8 cellular contexts compared by ENCODE assay signal in genomic region chr12:45991289-45992249, GRCh38. TPM values are rescaled to one million over a fixed set of nuclear protein-coding genes. Genes with fewer than 3 reads are reported as not detected.
DNase-seq lines count a peak whose midpoint lies in the region; TF ChIP-seq lines count a peak whose summit lies in the region.

No MANE protein-coding gene starts in this region.

- peak overlapping the region; percentile 91 for H3K4me3 ChIP-seq in OCI-LY1 (ENCODE audit: low read depth, low read length, poor library complexity, severe bottlenecking)
- H3K4me3 ChIP-seq in mucosa of rectum (ENCODE audit: low read length in 2 of 2) = peak overlapping the region; percentile 78 to 81

- H2AFZ ChIP-seq in OCI-LY1 (ENCODE audit: low read length) = peak overlapping the region; percentile 22

- TF ChIP-seq CTCF in C4-2B (conservative IDR thresholded peaks at IDR 0.05) (no peak), OCI-LY1 (IDR thresholded peaks at IDR 0.05; ENCODE audit: low read length) (no peak)

- H3K9me2 ChIP-seq in OCI-LY1 (ENCODE audit: low read depth, low read length) = no peaks in the 10 kb centered on the region

- H3K4me2 ChIP-seq in OCI-LY1 (ENCODE audit: low read length) = peak overlapping the region; percentile 71

- H3K36me3 ChIP-seq in OCI-LY1 (ENCODE audit: insufficient read depth, low read length) = peaks cover 7% of the 10 kb centered on the region; the same call in 1 of the 2 replicates
- H3K36me3 ChIP-seq in mucosa of rectum (ENCODE audit: control insufficient read depth in 2 of 2, insufficient read depth in 2 of 2, low read length in 2 of 2) = peaks cover 0 to 6% of the 10 kb centered on the region in 2 donors

- H3K4me1 ChIP-seq in OCI-LY1 (ENCODE audit: insufficient read depth, low read length, severe bottlenecking) = peaks cover 28% of the 10 kb centered on the region
- peaks cover 19 to 22% of the 10 kb centered on the region in 2 donors for H3K4me1 ChIP-seq in mucosa of rectum (ENCODE audit: control insufficient read depth in 2 of 2, insufficient read depth in 2 of 2, low read length in 2 of 2)

- no peaks in the 10 kb centered on the region for H4K20me1 ChIP-seq in OCI-LY1 (ENCODE audit: insufficient read depth, low read length)

- 0 out of 2 replicates have a peak, but pooled peaks cover 3% of the 10 kb centered on the region for H3F3A ChIP-seq in OCI-LY1 (ENCODE audit: insufficient read depth, low read length)

- H3K27ac ChIP-seq in C4-2B (peak overlapping the region; percentile 98), OCI-LY1 (ENCODE audit: low read depth, low read length, poor library complexity, severe bottlenecking) (peak overlapping the region; percentile 26), epithelial cell of prostate (peak overlapping the region; percentile 94), mucosa of rectum (ENCODE audit: low read depth in 2 of 2, low read length in 2 of 2) (peak overlapping the region; percentile 98 to 100)

- H3K9me3 ChIP-seq in OCI-LY1 (ENCODE audit: low read length) (no peaks in the 10 kb centered on the region), mucosa of rectum (ENCODE audit: control insufficient read depth in 2 of 2, low read length in 2 of 2) (no peaks in the 10 kb centered on the region)

- peaks cover 31% of the 10 kb centered on the region for H3K79me2 ChIP-seq in OCI-LY1 (ENCODE audit: insufficient read depth, low read length)

- H3K9ac ChIP-seq in OCI-LY1 (ENCODE audit: low read length) (peak overlapping the region; percentile 65), mucosa of rectum (ENCODE audit: low read depth in 1 of 2, low read length in 2 of 2) (peak overlapping the region; percentile 91 to 93)

- DNase-seq in GM19240 (ENCODE audit: insufficient read length, low spot score) (peak; percentile 33), HT1080 (ENCODE audit: low read depth) (peak; percentile 38), activated T-cell treated with anti-CD3 and anti-CD28 coated beads for 1 hour (ENCODE audit: low read depth) (peak; percentile 50), epithelial cell of prostate (ENCODE audit: low read depth, low spot score) (no peak)
- DNase-seq in stimulated activated CD8-positive, alpha-beta memory T cell treated with anti-CD3 and anti-CD28 coated beads, Interleukin-4, amount 100 ng/mL, for 48 hours = peak; percentile 83

- no peaks in the 10 kb centered on the region for H3K27me3 ChIP-seq in OCI-LY1 (ENCODE audit: insufficient read depth, low read length)
- H3K27me3 ChIP-seq in mucosa of rectum (ENCODE audit: control insufficient read depth in 2 of 2, insufficient read depth in 2 of 2, low read length in 2 of 2) = no peaks in the 10 kb centered on the region

RNA-seq across cellular contexts. Expression of gene SCAF11, which starts 1.2 kb away (rescaled TPM):
- total RNA-seq in HT1080 (2014; rRNA removed; shearing (Covaris generic)) = 67.1 and 67.4 TPM in 2 replicates
- 29.0 and 40.7 TPM in 2 replicates for polyA plus RNA-seq in HT1080 (2015; cell fraction: cytosol; rRNA removed)
- polyA plus RNA-seq in HT1080 (2015; cell fraction: nucleus; rRNA removed) = 81.1 and 104 TPM in 2 replicates

Comparison
In these comparisons a context has a peak if more than half of its experiments do, and no peak if none do; other contexts are left out.
1. H3K27ac ChIP-seq: peak in every context shown above with its lines; median percentile 99 in mucosa of rectum; 98 in C4-2B; 94 in epithelial cell of prostate; 26 in OCI-LY1.